ENCODE assay signal across 8 cellular contexts in the genomic region with DNA sequence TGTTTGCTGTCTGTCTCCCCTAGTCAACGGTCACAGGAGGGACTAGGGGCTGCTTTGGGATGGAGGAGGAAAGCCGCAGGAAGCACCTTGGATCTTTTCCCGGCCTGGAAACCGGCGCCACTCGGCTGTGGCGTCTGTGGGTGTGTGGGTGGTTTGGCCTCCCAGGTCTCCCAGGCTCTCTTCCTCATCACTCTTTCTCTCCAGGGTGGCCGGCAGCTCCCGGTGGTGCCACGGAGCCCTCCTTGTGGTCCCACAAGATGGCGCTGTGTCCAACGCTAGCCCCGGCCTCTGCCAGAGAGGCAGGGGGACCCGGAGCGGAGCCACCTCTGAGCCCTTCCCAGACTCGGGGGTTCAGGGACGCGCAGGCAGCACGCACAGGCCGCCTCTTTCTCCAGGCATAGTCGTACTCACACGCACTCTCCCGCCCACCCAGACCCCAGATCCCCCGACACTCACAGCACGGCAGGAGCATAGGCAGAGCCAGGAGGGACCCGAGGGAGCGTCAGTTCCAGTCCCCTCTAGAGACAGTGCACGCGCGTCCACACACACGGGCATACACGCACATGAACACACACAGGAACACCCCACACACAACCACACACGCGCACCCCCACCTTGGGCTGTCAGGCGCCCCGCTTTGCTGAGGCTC. TPM values are rescaled to one million over a fixed set of nuclear protein-coding genes. Genes with fewer than 3 reads are reported as not detected.
A peak's percentile ranks its signal among the peaks of the same experiment; 100 is the strongest.
DNase-seq lines count a peak whose midpoint lies in the region; ATAC-seq lines count a peak whose summit lies in the region.

No MANE protein-coding gene starts in this region.

- peak overlapping the region; percentile 30 to 74 for H2BK12ac ChIP-seq in mesenchymal stem cell (ENCODE audit: low read length in 2 of 2)

- H3K9me3 ChIP-seq in GM23248 (ENCODE audit: low read depth) (no peaks in the 10 kb centered on the region), mesenchymal stem cell (ENCODE audit: control insufficient read depth, low read length) (no peaks in the 10 kb centered on the region)
- H3K9me3 ChIP-seq in effector memory CD4-positive, alpha-beta T cell (ENCODE audit: control insufficient read depth, low read length) = no peaks in the 10 kb centered on the region

- no peaks in the 10 kb centered on the region for H3K79me1 ChIP-seq in mesenchymal stem cell (replicated peaks; ENCODE audit: low read length, poor library complexity, severe bottlenecking)

- H2BK120ac ChIP-seq in mesenchymal stem cell (ENCODE audit: low read depth, low read length) = no peak overlapping the region

- H3K18ac ChIP-seq in mesenchymal stem cell (ENCODE audit: low read depth in 1 of 2, low read length in 2 of 2) = peak overlapping the region; percentile 10 to 76

- H4K8ac ChIP-seq in mesenchymal stem cell (ENCODE audit: low read length) = peak overlapping the region; percentile 43

- H2BK5ac ChIP-seq in mesenchymal stem cell (ENCODE audit: low read depth, low read length, poor library complexity, severe bottlenecking) = no peak overlapping the region

- peak overlapping the region; percentile 74 for H3K4me2 ChIP-seq in GM23248 (ENCODE audit: unreplicated experiment)
- peak overlapping the region; percentile 60 for H3K4me2 ChIP-seq in mesenchymal stem cell (ENCODE audit: low read length, poor library complexity, severe bottlenecking)

- ATAC-seq in GM18520 (IDR thresholded peaks at IDR 0.05; ENCODE audit: unreplicated experiment) = no peak

- no peak overlapping the region for H4K91ac ChIP-seq in mesenchymal stem cell (ENCODE audit: low read length)

- no peaks in the 10 kb centered on the region for H3K36me3 ChIP-seq in GM23248 (ENCODE audit: low read depth)
- H3K36me3 ChIP-seq in effector memory CD4-positive, alpha-beta T cell (ENCODE audit: control insufficient read depth, insufficient read depth, low read length) = no peaks in the 10 kb centered on the region
- peaks cover 0 to 3% of the 10 kb centered on the region in 2 experiments for H3K36me3 ChIP-seq in mesenchymal stem cell (ENCODE audit: control insufficient read depth in 1 of 2, insufficient read depth in 2 of 2, low read depth in 1 of 2, low read length in 2 of 2)

- DNase-seq in AG08396 (ENCODE audit: low spot score) (peak; percentile 89), GM23248 (peak; percentile 90), NCI-H748 treated with DMSO at 0.1 percent for 48 hours (lab: John Stamatoyannopoulos, UW) (peak; percentile 39), mesenchymal stem cell (peak; percentile 78)
- DNase-seq in activated CD8-positive, alpha-beta memory T cell treated with anti-CD3 and anti-CD28 coated beads for 1 hour (ENCODE audit: extremely low read depth in 1 of 2, low read depth in 1 of 2) = peak; percentile 18 to 52
- DNase-seq in effector memory CD4-positive, alpha-beta T cell = peak; percentile 19 to 35 (median 31)
- peak; percentile 33 for DNase-seq in stimulated activated CD8-positive, alpha-beta memory T cell treated with anti-CD3 and anti-CD28 coated beads, Interleukin-12 subunit alpha, Interleukin-12 subunit beta, amount 100 ng/mL, for 4 hours (ENCODE audit: low read depth)

- H2AFZ ChIP-seq in GM23248 (peak overlapping the region; percentile 84), mesenchymal stem cell (ENCODE audit: low read depth, low read length) (peak overlapping the region; percentile 60)

- H3K9me2 ChIP-seq in GM23248 (ENCODE audit: insufficient read depth) = no peaks in the 10 kb centered on the region

- H3K27me3 ChIP-seq in GM23248 (replicated peaks; ENCODE audit: insufficient read depth) (no peaks in the 10 kb centered on the region), mesenchymal stem cell (ENCODE audit: control insufficient read depth in 1 of 2, insufficient read depth in 1 of 2, low read length in 2 of 2) (peaks cover 5 to 10% of the 10 kb centered on the region in 2 experiments)
- no peaks in the 10 kb centered on the region for H3K27me3 ChIP-seq in effector memory CD4-positive, alpha-beta T cell (replicated peaks; ENCODE audit: control insufficient read depth, insufficient read depth, low read length, poor library complexity, severe bottlenecking)

- peaks cover 21% of the 10 kb centered on the region for H3F3A ChIP-seq in GM23248 (ENCODE audit: insufficient read depth)

- H3K27ac ChIP-seq in GM23248 (peak overlapping the region; percentile 74), mesenchymal stem cell (ENCODE audit: low read length, poor library complexity, severe bottlenecking) (no peak overlapping the region)
- H3K27ac ChIP-seq in effector memory CD4-positive, alpha-beta T cell (ENCODE audit: insufficient read depth, low read length, poor library complexity, severe bottlenecking) = no peak overlapping the region

- H3K14ac ChIP-seq in mesenchymal stem cell (ENCODE audit: low read length in 2 of 2) = peak overlapping the region in 1 of 2 experiments; percentile 89

- H3K9ac ChIP-seq in GM23248 (peak overlapping the region; percentile 82), mesenchymal stem cell (ENCODE audit: low read length) (peak overlapping the region; percentile 91)

- H2BK15ac ChIP-seq in mesenchymal stem cell (ENCODE audit: low read depth, poor library complexity, severe bottlenecking) = peak overlapping the region; percentile 6

- 2 to 11% methylated on average over 28 to 36 of the region's 36 CpGs for WGBS in GM23248 (ENCODE audit: low coverage in 1 of 2, low lambda C conversion rate in 2 of 2, missing lambda C conversion rate in 2 of 2), 2 experiments
- 6% methylated on average over 30 of the region's 36 CpGs for WGBS in mesenchymal stem cell

- H3K79me2 ChIP-seq in GM23248 (ENCODE audit: insufficient read depth) = no peaks in the 10 kb centered on the region

- peak overlapping the region in 1 of 2 experiments; percentile 11 for H3K4ac ChIP-seq in mesenchymal stem cell (ENCODE audit: low read depth in 1 of 2, low read length in 2 of 2)

- H3K4me1 ChIP-seq in GM23248 (ENCODE audit: insufficient read depth) (peaks cover 21% of the 10 kb centered on the region), mesenchymal stem cell (ENCODE audit: control insufficient read depth, insufficient read depth, low read depth, low read length) (peaks cover 30% of the 10 kb centered on the region)
- H3K4me1 ChIP-seq in effector memory CD4-positive, alpha-beta T cell (ENCODE audit: control insufficient read depth, insufficient read depth, low read length, poor library complexity, severe bottlenecking) = peaks cover 2% of the 10 kb centered on the region

- in situ Hi-C loops in GM23248 (cut with MboI) = loop anchor here (25.0 kb wide), 2 partner anchors 366 to 691 kb away; partner anchors contain the start of gene TTC22

- H2AK5ac ChIP-seq in mesenchymal stem cell (ENCODE audit: low read length, severe bottlenecking) = no peak overlapping the region

- H3K4me3 ChIP-seq in GM23248 (peak overlapping the region; percentile 59), mesenchymal stem cell (ENCODE audit: insufficient read depth in 1 of 2, low read depth in 1 of 2, low read length in 2 of 2) (peak overlapping the region in 1 of 2 experiments; percentile 70)
- no peak overlapping the region for H3K4me3 ChIP-seq in effector memory CD4-positive, alpha-beta T cell (ENCODE audit: insufficient read depth, low read depth, low read length, poor library complexity, severe bottlenecking)

- peak overlapping the region in 1 of 2 experiments; percentile 79 for H3K23ac ChIP-seq in mesenchymal stem cell (ENCODE audit: low read length in 2 of 2)

- H4K20me1 ChIP-seq in GM23248 (ENCODE audit: insufficient read depth) = no peaks in the 10 kb centered on the region

RNA-seq across cellular contexts. Expression of gene CDCP2, which starts 31.2 kb away (rescaled TPM):
- total RNA-seq in GM23248 (2014; rRNA removed; shearing (Covaris generic)) = not detected in 2 replicates
- polyA plus RNA-seq in GM23248 (2016; fragmentation: Nextera tagmentation; extraction: Ambion mirVana) = not detected in 2 replicates
- not detected for polyA plus RNA-seq in mesenchymal stem cell (2013, experiment 1 of 2)
- polyA plus RNA-seq in mesenchymal stem cell (2013, experiment 2 of 2) = not detected

Comparison
In these comparisons a context has a peak if more than half of its experiments do, and no peak if none do; other contexts are left out.
1. DNase-seq: peak in every context shown above with its lines; median percentile 90 in GM23248; 89 in AG08396; 78 in mesenchymal stem cell; 39 in NCI-H748 treated with DMSO at 0.1 percent for 48 hours; 35 in activated CD8-positive, alpha-beta memory T cell treated with anti-CD3 and anti-CD28 coated beads for 1 hour; 33 in stimulated activated CD8-positive, alpha-beta memory T cell treated with anti-CD3 and anti-CD28 coated beads, Interleukin-12 subunit alpha, Interleukin-12 subunit beta, amount 100 ng/mL, for 4 hours; 31 in effector memory CD4-positive, alpha-beta T cell.